Comparison of ENCODE assay signal across 12 cellular contexts in genomic region chr3:152436707-152437615, GRCh38.
DNase-seq lines count a peak whose midpoint lies in the region; ATAC-seq, FAIRE-seq and TF ChIP-seq lines count a peak whose summit lies in the region.
"Had no signal": no experiment of that assay in that cellular context is flagged by ENCODE, and none has a peak within 500 bp of the region (broad histone marks: within the 10 kb centered on the region; RNA-seq: fewer than 3 reads in every experiment).

No MANE protein-coding gene starts in this region.

- H3K79me2 ChIP-seq in HepG2 (ENCODE audit: insufficient read depth, low read length) (peaks cover 2% of the 10 kb centered on the region), OCI-LY7 (ENCODE audit: insufficient read depth, low read depth, low read length) (peaks cover 87% of the 10 kb centered on the region)

- peaks cover 70% of the 10 kb centered on the region for H3K36me3 Mint-ChIP-seq in activated naive CD4-positive, alpha-beta T cell treated with anti-CD3 and anti-CD28 coated beads, Interleukin-2, amount 10 ng/mL, durations not matched to agents 7 days and 5 days
- H3K36me3 Mint-ChIP-seq in activated T-helper 17 cell treated with anti-CD3 and anti-CD28 coated beads, Interleukin-2, amount 50 U/mL, for 72 hours (ENCODE audit: low read depth), result peaks cover 90% of the 10 kb centered on the region

- no peak for TF ChIP-seq EP300 in HepG2 (IDR thresholded peaks at IDR 0.05; ENCODE audit: low read depth in 2 of 2, low read length in 2 of 2)
- no peak for TF ChIP-seq EP300 in HepG2 (CRISPR knock-in tag; IDR thresholded peaks at IDR 0.05; ENCODE audit: borderline replicate concordance)
- TF ChIP-seq EP300 in transverse colon (IDR thresholded peaks at IDR 0.05; ENCODE audit: low read depth), result no peak

- CTCF ChIA-PET in activated naive CD4-positive, alpha-beta T cell treated with anti-CD3 and anti-CD28 coated beads, Interleukin-2, amount 10 ng/mL, durations not matched to agents 7 days and 5 days (lab: Charles Lee), result no interaction called here
- CTCF ChIA-PET in HepG2 (lab: Yijun Ruan, JAX; ENCODE audit: low intra/inter-chr PET ratio, low total read pairs) (no interaction called here), OCI-LY7 (lab: Charles Lee; ENCODE audit: unreplicated experiment) (no interaction called here), GM10248 (lab: Yijun Ruan, JAX) (interaction anchor here (0.8 to 1.8 kb wide), 3 partner anchors 9 to 36 kb away, joined by 3 to 6 read pairs (median 4); no protein-coding TSS in a partner anchor)

- no peak for ATAC-seq in activated T-helper 17 cell treated with anti-CD3 and anti-CD28 coated beads, Interleukin-2, amount 50 U/mL, for 72 hours (replicated peaks)
- ATAC-seq in HepG2 (no peak), GM19455 (IDR thresholded peaks at IDR 0.05; ENCODE audit: unreplicated experiment) (no peak)

- no TSS peak for BruUV-seq in HepG2 (replicated peaks; lab: Mats Ljungman, UMichigan)
- BruUV-seq in OCI-LY7 (replicated peaks; lab: Mats Ljungman, UMichigan), result no TSS peak

- intact Hi-C loops in HepG2 (cut with micrococcal nuclease; ENCODE audit: unreplicated experiment), result no loop called here
- intact Hi-C loops in transverse colon (cut with DNase I; ENCODE audit: low total_unique reads), result no loop called here
- intact Hi-C loops in OCI-LY7 (cut with micrococcal nuclease; ENCODE audit: unreplicated experiment), result no loop called here

- peaks cover 2 to 12% of the 10 kb centered on the region in 2 experiments; a peak in 3 of 5 replicates for H3K36me3 ChIP-seq in HepG2 (replicated peaks in 1 of 2; ENCODE audit: control insufficient read depth in 1 of 2, insufficient read depth in 2 of 2, low read length in 2 of 2)
- peaks cover 0 to 25% (median 8%) of the 10 kb centered on the region in 4 donors for H3K36me3 ChIP-seq in transverse colon
- H3K36me3 ChIP-seq in OCI-LY7 (ENCODE audit: insufficient read depth, low read length), result peaks cover 68% of the 10 kb centered on the region

- H3K27me3 ChIP-seq in HepG2 (ENCODE audit: control insufficient read depth in 1 of 2, insufficient read depth in 2 of 2, low read length in 2 of 2) (no peaks in the 10 kb centered on the region), transverse colon (no peaks in the 10 kb centered on the region)
- H3K27me3 ChIP-seq: BLaER1 had no signal

- no peak overlapping the region for H3K27ac ChIP-seq in HepG2 (ENCODE audit: extremely low read length, insufficient read depth, low read length)
- peak overlapping the region in 3 of 4 donors; percentile 9 to 51 (median 19) for H3K27ac ChIP-seq in transverse colon
- no peak overlapping the region for H3K27ac ChIP-seq in OCI-LY7 (ENCODE audit: low read depth, low read length, poor library complexity, severe bottlenecking)
- H3K27ac ChIP-seq: BLaER1 had no signal

- FAIRE-seq in HepG2 (lab: Jason Lieb, UNC), result no peak
- FAIRE-seq: GM18507 had no signal

- no peak overlapping the region for H3K9ac ChIP-seq in HepG2 (ENCODE audit: insufficient read depth, low read depth, low read length)
- H3K9ac ChIP-seq: BLaER1 had no signal

- no peak for DNase-seq in activated naive CD4-positive, alpha-beta T cell treated with anti-CD3 and anti-CD28 coated beads, Interleukin-2, amount 10 ng/mL, durations not matched to agents 7 days and 5 days
- DNase-seq in activated naive CD4-positive, alpha-beta T cell (lab: John Stamatoyannopoulos, UW), result no peak
- DNase-seq in HepG2 (ENCODE audit: low spot score) (no peak), transverse colon (no peak), OCI-LY7 (ENCODE audit: low spot score) (no peak), GM10248 (ENCODE audit: extremely low spot score) (no peak)
- DNase-seq: NCI-H446; stimulated activated CD4-positive, alpha-beta T cell treated with anti-CD3 and anti-CD28 coated beads, Interleukin-4, amount 100 ng/mL, for 24 hours had no signal

- no peaks in the 10 kb centered on the region for H3K9me3 ChIP-seq in HepG2 (ENCODE audit: low read length)
- H3K9me3 ChIP-seq in transverse colon, result no peaks in the 10 kb centered on the region
- peaks cover 9% of the 10 kb centered on the region; the same call in 1 of the 2 replicates for H3K9me3 ChIP-seq in OCI-LY7 (ENCODE audit: low read length)

- H3K9me2 ChIP-seq in OCI-LY7 (ENCODE audit: insufficient read depth, low read length), result no peaks in the 10 kb centered on the region

- peaks cover 53% of the 10 kb centered on the region for H3K4me1 Mint-ChIP-seq in activated naive CD4-positive, alpha-beta T cell treated with anti-CD3 and anti-CD28 coated beads, Interleukin-2, amount 10 ng/mL, durations not matched to agents 7 days and 5 days
- peaks cover 39% of the 10 kb centered on the region for H3K4me1 Mint-ChIP-seq in activated T-helper 17 cell treated with anti-CD3 and anti-CD28 coated beads, Interleukin-2, amount 50 U/mL, for 72 hours

- H3K9me3 Mint-ChIP-seq in activated naive CD4-positive, alpha-beta T cell treated with anti-CD3 and anti-CD28 coated beads, Interleukin-2, amount 10 ng/mL, durations not matched to agents 7 days and 5 days, result peaks cover 7% of the 10 kb centered on the region
- no peaks in the 10 kb centered on the region for H3K9me3 Mint-ChIP-seq in activated T-helper 17 cell treated with anti-CD3 and anti-CD28 coated beads, Interleukin-2, amount 50 U/mL, for 72 hours

- POLR2A ChIA-PET in HepG2 (lab: Yijun Ruan, JAX), result no interaction called here
- POLR2A ChIA-PET in OCI-LY7 (lab: Charles Lee), result interaction anchor here (0.6 to 1.3 kb wide), 12 partner anchors 9 to 290 kb away, joined by 3 to 5 read pairs (median 3); no protein-coding TSS in a partner anchor
- POLR2A ChIA-PET in GM10248 (lab: Yijun Ruan, JAX), result no interaction called here

- H3K27me3 Mint-ChIP-seq in activated naive CD4-positive, alpha-beta T cell treated with anti-CD3 and anti-CD28 coated beads, Interleukin-2, amount 10 ng/mL, durations not matched to agents 7 days and 5 days, result no peaks in the 10 kb centered on the region
- H3K27me3 Mint-ChIP-seq in activated T-helper 17 cell treated with anti-CD3 and anti-CD28 coated beads, Interleukin-2, amount 50 U/mL, for 72 hours, result no peaks in the 10 kb centered on the region

- TF ChIP-seq RAD21 in HepG2 (CRISPR knock-in tag; IDR thresholded peaks at IDR 0.05), result no peak

- H4K20me1 ChIP-seq in HepG2 (ENCODE audit: insufficient read depth, low read length), result no peaks in the 10 kb centered on the region
- H4K20me1 ChIP-seq in OCI-LY7 (ENCODE audit: insufficient read depth, low read length), result peaks cover 13% of the 10 kb centered on the region; the same call in 1 of the 2 replicates

- TF ChIP-seq CTCF in HepG2 (CRISPR knock-in tag; IDR thresholded peaks at IDR 0.05) (no peak), transverse colon (IDR thresholded peaks at IDR 0.05) (no peak), OCI-LY7 (conservative IDR thresholded peaks at IDR 0.05; ENCODE audit: low read length) (no peak), GM10248 (IDR thresholded peaks at IDR 0.05; ENCODE audit: control extremely low read depth, extremely low read depth, low read depth, missing control alignments) (no peak)

- H2AFZ ChIP-seq in HepG2 (ENCODE audit: low read length) (no peak overlapping the region), OCI-LY7 (ENCODE audit: low read length) (no peak overlapping the region)

- H3K4me2 ChIP-seq in HepG2 (ENCODE audit: low read depth, low read length), result no peak overlapping the region
- H3K4me2 ChIP-seq in OCI-LY7 (ENCODE audit: low read length), result no peak overlapping the region
- H3K4me2 ChIP-seq: BLaER1 had no signal

- in situ Hi-C loops in HepG2 (cut with HindIII; ENCODE audit: extremely low pct_ligation_motif_present, low pct_unique_long_range_greater_than_20kb) (no loop called here), transverse colon (cut with MboI; ENCODE audit: low pct_ligation_motif_present in 1 of 4, low pct_unique_long_range_greater_than_20kb in 1 of 4, low sequenced_read_pairs in 3 of 4) (loop anchor here (25.0 kb wide), 5 partner anchors 150 to 375 kb away; partner anchors contain the start of gene MBNL1 (in 1 of the 4))

- no peak overlapping the region for H3K4me3 Mint-ChIP-seq in activated naive CD4-positive, alpha-beta T cell treated with anti-CD3 and anti-CD28 coated beads, Interleukin-2, amount 10 ng/mL, durations not matched to agents 7 days and 5 days
- H3K4me3 Mint-ChIP-seq in activated T-helper 17 cell treated with anti-CD3 and anti-CD28 coated beads, Interleukin-2, amount 50 U/mL, for 72 hours, result peak overlapping the region; percentile 58

- WGBS in HepG2 (ENCODE audit: low lambda C conversion rate), result 97% methylated on average over 7 of the region's 7 CpGs
- 39 to 63% methylated on average over 4 to 7 of the region's 7 CpGs for WGBS in transverse colon (ENCODE audit: low coverage in 1 of 2), 2 donors

- no peak for TF ChIP-seq POLR2A in HepG2 (IDR thresholded peaks at IDR 0.05; ENCODE audit: insufficient read depth in 1 of 2, low read depth in 2 of 2, low read length in 2 of 2)
- no peak for TF ChIP-seq POLR2A in transverse colon (IDR thresholded peaks at IDR 0.05)

- H3K4me3 ChIP-seq in HepG2 (replicated peaks in 1 of 3; ENCODE audit: insufficient read depth in 1 of 3, low read depth in 2 of 3, low read length in 3 of 3) (no peak overlapping the region), transverse colon (no peak overlapping the region), OCI-LY7 (ENCODE audit: low read depth, low read length, poor library complexity, severe bottlenecking) (no peak overlapping the region)
- H3K4me3 ChIP-seq: BLaER1 had no signal

- peak overlapping the region; percentile 55 for H3K27ac Mint-ChIP-seq in activated naive CD4-positive, alpha-beta T cell treated with anti-CD3 and anti-CD28 coated beads, Interleukin-2, amount 10 ng/mL, durations not matched to agents 7 days and 5 days
- peak overlapping the region; percentile 59 for H3K27ac Mint-ChIP-seq in activated T-helper 17 cell treated with anti-CD3 and anti-CD28 coated beads, Interleukin-2, amount 50 U/mL, for 72 hours

- H3K4me1 ChIP-seq in HepG2 (ENCODE audit: insufficient read depth, low read length), result no peaks in the 10 kb centered on the region
- H3K4me1 ChIP-seq in transverse colon, result peaks cover 6 to 48% (median 15%) of the 10 kb centered on the region in 4 donors
- no peaks in the 10 kb centered on the region for H3K4me1 ChIP-seq in OCI-LY7 (ENCODE audit: insufficient read depth, low read length, poor library complexity, severe bottlenecking)
- H3K4me1 ChIP-seq: BLaER1 had no signal

TF ChIP-seq in HepG2, 621 proteins besides CTCF, POLR2A, EP300 and RAD21 (continues in another document):
- TF ChIP-seq HDAC6 (IDR thresholded peaks at IDR 0.05; ENCODE audit: low read depth, low read length) (no peak), MAFK (conservative IDR thresholded peaks at IDR 0.05 in 1 of 2, IDR thresholded peaks at IDR 0.05 in 1 of 2; ENCODE audit: low read length in 2 of 2) (peak; percentile 74 to 89)

Comparison
In these comparisons a context has a peak if more than half of its experiments do, and no peak if none do; other contexts are left out.
1. H3K27ac ChIP-seq: peak in transverse colon (3 of 4); none in HepG2 (single experiment) and OCI-LY7 (single experiment).